In the genomic region with DNA sequence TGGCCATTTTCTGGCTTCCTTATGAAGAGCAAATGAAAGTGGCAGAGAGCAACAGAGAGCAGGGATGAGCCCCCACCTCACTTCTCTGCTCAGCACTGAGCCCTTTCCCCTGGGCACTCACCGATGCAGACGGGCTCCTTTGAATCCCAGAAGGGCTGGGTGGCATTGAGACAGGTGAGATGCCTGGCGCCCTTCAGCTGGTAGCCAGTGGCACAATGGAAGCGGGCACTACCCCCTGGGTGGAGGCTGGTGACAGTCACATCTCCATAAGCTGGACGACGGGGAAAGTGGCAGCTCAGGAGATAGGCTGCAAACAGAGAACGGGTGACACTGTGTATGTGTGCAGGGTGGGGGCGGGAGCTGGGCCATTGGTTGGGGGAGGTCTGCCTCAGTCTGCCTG, we compare ENCODE assay signal across 27 cellular contexts. TPM values are rescaled to one million over a fixed set of nuclear protein-coding genes. Genes with fewer than 3 reads are reported as not detected.
"Had no signal": no experiment of that assay in that cellular context is flagged by ENCODE, and none has a peak within 500 bp of the region (broad histone marks: within the 10 kb centered on the region; RNA-seq: fewer than 3 reads in every experiment).

No MANE protein-coding gene starts in this region.

- H3K4me3 Mint-ChIP-seq: activated T-cell treated with anti-CD3 and anti-CD28 coated beads, Interleukin-2, amount 50 U/mL, for 72 hours; memory B cell; nephron had no signal

- H3K27me3 ChIP-seq: colonic mucosa, pancreas, right atrium auricular region had no signal

- ATAC-seq: activated naive CD4-positive, alpha-beta T cell treated with anti-CD3 and anti-CD28 coated beads, Interleukin-2, amount 50 U/mL, for 72 hours; activated T-cell treated with anti-CD3 and anti-CD28 coated beads, Interleukin-2, amount 50 U/mL, for 72 hours; body of pancreas; gastrocnemius medialis; left colon; pancreas had no signal

- FAIRE-seq: pancreas, urothelium cell line had no signal

- H3K36me3 ChIP-seq: colonic mucosa, gastrocnemius medialis, neutrophil, pancreas, right atrium auricular region, transverse colon had no signal

- H3K27ac Mint-ChIP-seq: activated naive CD4-positive, alpha-beta T cell treated with anti-CD3 and anti-CD28 coated beads, Interleukin-2, amount 50 U/mL, for 72 hours; activated T-cell treated with anti-CD3 and anti-CD28 coated beads, Interleukin-2, amount 50 U/mL, for 72 hours; memory B cell had no signal

- H3K9me3 ChIP-seq: body of pancreas, colonic mucosa, gastrocnemius medialis, neutrophil, pancreas, right atrium auricular region, transverse colon had no signal

- H3K4me1 ChIP-seq: colonic mucosa, gastrocnemius medialis, pancreas, transverse colon had no signal

- H3K36me3 Mint-ChIP-seq: activated naive CD4-positive, alpha-beta T cell treated with anti-CD3 and anti-CD28 coated beads, Interleukin-2, amount 50 U/mL, for 72 hours; memory B cell had no signal

- H3K4me2 ChIP-seq: hepatocyte had no signal

- H3K4me3 ChIP-seq: body of pancreas, colonic mucosa, gastrocnemius medialis, hepatocyte, pancreas, right atrium auricular region, transverse colon had no signal

- H2AFZ ChIP-seq: hepatocyte had no signal

- DNase-seq: activated CD4-positive, alpha-beta T cell treated with anti-CD3 and anti-CD28 coated beads for 4 hours; activated CD4-positive, alpha-beta T cell treated with anti-CD3 and anti-CD28 coated beads, Interleukin-2, amount 50 U/mL, for 4 hours; activated naive CD4-positive, alpha-beta T cell; activated T-cell treated with anti-CD3 and anti-CD28 coated beads for 4 hours; activated T-cell treated with anti-CD3 and anti-CD28 coated beads, Interleukin-2, amount 50 U/mL, for 72 hours; body of pancreas; colonic mucosa; effector CD8-positive, alpha-beta T cell; erythroblast; gastrocnemius medialis; glutamatergic neuron; left colon; stimulated activated CD4-positive, alpha-beta T cell treated with anti-CD3 and anti-CD28 coated beads, Interleukin-2, amount 100 ng/mL, for 48 hours; stimulated activated naive CD4-positive, alpha-beta T cell treated with Interleukin-2 at 50 U/mL for 16 hours; transverse colon had no signal

- H3K79me2 ChIP-seq: hepatocyte had no signal

- H3K9me3 Mint-ChIP-seq: activated naive CD4-positive, alpha-beta T cell treated with anti-CD3 and anti-CD28 coated beads, Interleukin-2, amount 50 U/mL, for 72 hours; activated T-cell treated with anti-CD3 and anti-CD28 coated beads, Interleukin-2, amount 50 U/mL, for 72 hours; memory B cell; nephron had no signal

- H3K27ac ChIP-seq: body of pancreas, colonic mucosa, gastrocnemius medialis, hepatocyte, neutrophil, pancreas, right atrium auricular region, transverse colon had no signal

RNA-seq across cellular contexts. Expression of gene SEZ6, which starts 42.0 kb away (rescaled TPM):
- total RNA-seq: activated T-cell treated with anti-CD3 and anti-CD28 coated beads, Interleukin-2, amount 50 U/mL, for 72 hours; body of pancreas; dermis microvascular lymphatic vessel endothelial cell; gastrocnemius medialis; lower leg skin; pulmonary artery endothelial cell; T-helper 1 cell treated with Interleukin-12 subunit alpha and Interleukin-12 subunit beta and Interleukin-4 antibody, amounts not matched to agents 30 ng/mL and 1 ng/mL, for 36 hours had no signal
